In genomic region chr17:62652251-62653001, GRCh38 we compare ENCODE assay signal across 8 cellular contexts. TPM values are rescaled to one million over a fixed set of nuclear protein-coding genes. Genes with fewer than 3 reads are reported as not detected.
DNase-seq lines count a peak whose midpoint lies in the region; ATAC-seq and TF ChIP-seq lines count a peak whose summit lies in the region.

No MANE protein-coding gene starts in this region.

- peaks cover 35% of the 10 kb centered on the region for H3K4me1 Mint-ChIP-seq in WTC11
- peaks cover 22% of the 10 kb centered on the region for H3K4me1 Mint-ChIP-seq in endodermal cell

- peak; percentile 31 for DNase-seq in NCI-H1417 treated with DMSO at 0.1 percent for 48 hours (lab: John Stamatoyannopoulos, UW)
- DNase-seq in WTC11 (ENCODE audit: low spot score) = peak; percentile 52
- DNase-seq in endodermal cell = peak; percentile 88
- peak; percentile 26 for DNase-seq in midbrain (lab: John Stamatoyannopoulos, UW)
- DNase-seq in thoracic aorta (ENCODE audit: low spot score) = no peak

- POLR2A ChIA-PET in WTC11 (lab: Charles Lee) = interaction anchor here (1.0 to 1.9 kb wide), 3 partner anchors 14 to 19 kb away, joined by 3 to 15 read pairs (median 6); no protein-coding TSS in a partner anchor

- CTCF ChIA-PET in WTC11 (lab: Charles Lee) = interaction anchor here (0.7 to 2.0 kb wide), 3 partner anchors 15 to 20 kb away, joined by 3 to 7 read pairs (median 5); no protein-coding TSS in a partner anchor

- H3K27me3 ChIP-seq in endodermal cell (ENCODE audit: control insufficient read depth, insufficient read depth, low read length, poor library complexity, severe bottlenecking) = no peaks in the 10 kb centered on the region
- no peaks in the 10 kb centered on the region for H3K27me3 ChIP-seq in thoracic aorta (replicated peaks; ENCODE audit: insufficient read depth)

- H3K27me3 Mint-ChIP-seq in WTC11 (ENCODE audit: low read depth) (peaks cover 10% of the 10 kb centered on the region), endodermal cell (ENCODE audit: insufficient read depth) (no peaks in the 10 kb centered on the region)

- H3K9me3 Mint-ChIP-seq in WTC11 (peaks cover 6% of the 10 kb centered on the region; the same call in 1 of the 2 replicates), endodermal cell (peaks cover 2% of the 10 kb centered on the region)

- H3K27ac Mint-ChIP-seq in WTC11 = peak overlapping the region; percentile 38
- H3K27ac Mint-ChIP-seq in endodermal cell = peak overlapping the region; percentile 91

- H3K4me1 ChIP-seq in endodermal cell (ENCODE audit: control insufficient read depth, insufficient read depth, low read length) (peaks cover 7% of the 10 kb centered on the region), thoracic aorta (ENCODE audit: control insufficient read depth in 1 of 2, low read depth in 2 of 2) (peaks cover 19 to 49% of the 10 kb centered on the region in 2 donors)

- H3K4me3 Mint-ChIP-seq in WTC11 = peak overlapping the region; percentile 85
- H3K4me3 Mint-ChIP-seq in endodermal cell = peak overlapping the region; percentile 68

- 13 to 21% methylated on average over 31 to 57 of the region's 57 CpGs for WGBS in endodermal cell (ENCODE audit: insufficient coverage in 1 of 2, insufficient read length in 1 of 2), 2 experiments

- peak overlapping the region; percentile 77 for H3K9ac ChIP-seq in endodermal cell (ENCODE audit: extremely low read depth, low read length, poor library complexity, severe bottlenecking)

- TF ChIP-seq CTCF in WTC11 (IDR thresholded peaks at IDR 0.05) (no peak), endodermal cell (conservative IDR thresholded peaks at IDR 0.05) (no peak), thoracic aorta (IDR thresholded peaks at IDR 0.05) (no peak)

- no peaks in the 10 kb centered on the region for H3K9me3 ChIP-seq in endodermal cell (ENCODE audit: control insufficient read depth, low read length)
- no peaks in the 10 kb centered on the region for H3K9me3 ChIP-seq in thoracic aorta

- H3K4me3 ChIP-seq in GM08714 (ENCODE audit: low read length) (peak overlapping the region; percentile 47; the same call in 1 of the 2 replicates), endodermal cell (ENCODE audit: low read length) (peak overlapping the region; percentile 75), thoracic aorta (peak overlapping the region; percentile 82)

- H3K36me3 ChIP-seq in endodermal cell (ENCODE audit: control insufficient read depth, insufficient read depth, low read length) = peaks cover 9% of the 10 kb centered on the region
- H3K36me3 ChIP-seq in thoracic aorta = no peaks in the 10 kb centered on the region

- peak overlapping the region; percentile 93 for H3K27ac ChIP-seq in endodermal cell (ENCODE audit: low read depth, low read length)
- H3K27ac ChIP-seq in thoracic aorta = peak overlapping the region; percentile 65 to 74

- ATAC-seq in WTC11 (peak; percentile 17), thoracic aorta (ENCODE audit: insufficient number of reproducible peaks, low FRiP score, low read depth) (peak; percentile 53), GM18502 (IDR thresholded peaks at IDR 0.05; ENCODE audit: poor library complexity, unreplicated experiment) (no peak), GM21717 (IDR thresholded peaks at IDR 0.05; ENCODE audit: unreplicated experiment) (no peak)

- H3K36me3 Mint-ChIP-seq in WTC11 (peaks cover 5% of the 10 kb centered on the region; the same call in 1 of the 2 replicates), endodermal cell (ENCODE audit: low read depth) (peaks cover 16% of the 10 kb centered on the region)

TF ChIP-seq in WTC11, 78 proteins besides CTCF, POLR2A, EP300 and RAD21 (continues in another document):
- TF ChIP-seq ARID4B (CRISPR knock-in tag; IDR thresholded peaks at IDR 0.05; ENCODE audit: borderline replicate concordance) (0 out of 2 replicates have a peak, but pooled peaks have one; percentile 36), TP53 (CRISPR knock-in tag; IDR thresholded peaks at IDR 0.05) (no peak), GRHL2 (CRISPR knock-in tag; IDR thresholded peaks at IDR 0.05; ENCODE audit: insufficient replicate concordance, severe bottlenecking) (no peak), ZNF532 (CRISPR knock-in tag; IDR thresholded peaks at IDR 0.05; ENCODE audit: borderline replicate concordance) (no peak), HMGA2 (CRISPR knock-in tag; IDR thresholded peaks at IDR 0.05) (no peak), NFATC4 (CRISPR knock-in tag; IDR thresholded peaks at IDR 0.05) (no peak), TEAD1 (CRISPR knock-in tag; IDR thresholded peaks at IDR 0.05) (peak; percentile 46; the same call in 1 of the 2 replicates), ZNF671 (CRISPR knock-in tag; IDR thresholded peaks at IDR 0.05) (no peak)
- TF ChIP-seq, protein P1, sequence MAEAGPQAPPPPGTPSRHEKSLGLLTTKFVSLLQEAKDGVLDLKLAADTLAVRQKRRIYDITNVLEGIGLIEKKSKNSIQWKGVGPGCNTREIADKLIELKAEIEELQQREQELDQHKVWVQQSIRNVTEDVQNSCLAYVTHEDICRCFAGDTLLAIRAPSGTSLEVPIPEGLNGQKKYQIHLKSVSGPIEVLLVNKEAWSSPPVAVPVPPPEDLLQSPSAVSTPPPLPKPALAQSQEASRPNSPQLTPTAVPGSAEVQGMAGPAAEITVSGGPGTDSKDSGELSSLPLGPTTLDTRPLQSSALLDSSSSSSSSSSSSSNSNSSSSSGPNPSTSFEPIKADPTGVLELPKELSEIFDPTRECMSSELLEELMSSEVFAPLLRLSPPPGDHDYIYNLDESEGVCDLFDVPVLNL (CRISPR knock-in tag; IDR thresholded peaks at IDR 0.05; ENCODE audit: borderline replicate concordance, low read depth) = no peak

RNA-seq across cellular contexts. Expression of gene MRC2, which starts 25.0 kb away (rescaled TPM):
- total RNA-seq in WTC11 (2021) (30.3 to 35.3 TPM (median 32.5 TPM) in 3 replicates), endodermal cell (100 to 1,000 TPM; 103 to 165 TPM), thoracic aorta (100 to 1,000 TPM; 184 to 242 TPM)
- 133 TPM for polyA plus RNA-seq in endodermal cell (2013, experiment 1 of 2)
- 140 TPM for polyA plus RNA-seq in endodermal cell (2013, experiment 2 of 2)

Comparison
In these comparisons a context has a peak if more than half of its experiments do, and no peak if none do; other contexts are left out.
1. ATAC-seq: peak in WTC11 (single experiment) and thoracic aorta (single experiment); none in GM18502 (single experiment) and GM21717 (single experiment).
2. Peak in every context shown above with its lines, with median percentiles within 50 percentile points of each other: H3K4me3 ChIP-seq.